Comparison of ENCODE assay signal across 25 cellular contexts in genomic region chr1:11878081-11878890, GRCh38. TPM values are rescaled to one million over a fixed set of nuclear protein-coding genes. Genes with fewer than 3 reads are reported as not detected.
DNase-seq lines count a peak whose midpoint lies in the region; TF ChIP-seq lines count a peak whose summit lies in the region.
"Had no signal": no experiment of that assay in that cellular context is flagged by ENCODE, and none has a peak within 500 bp of the region (broad histone marks: within the 10 kb centered on the region; RNA-seq: fewer than 3 reads in every experiment).

No MANE protein-coding gene starts in this region.

- POLR2A ChIA-PET in HEK293 (lab: Yijun Ruan, JAX): interaction anchor here (1.6 kb wide), 1 partner anchor 29 kb away, joined by 4 read pairs; no protein-coding TSS in a partner anchor

- no peaks in the 10 kb centered on the region for H3K79me2 ChIP-seq in osteoblast (ENCODE audit: insufficient read depth, low read length)

- H3K4me1 ChIP-seq in HEK293 (ENCODE audit: control insufficient read depth, insufficient read depth, low read length) (no peaks in the 10 kb centered on the region), osteoblast (ENCODE audit: insufficient read depth, low read length) (no peaks in the 10 kb centered on the region)

- no peak for TF ChIP-seq CTCF in GM13976 (IDR thresholded peaks at IDR 0.05; ENCODE audit: borderline replicate concordance, control extremely low read depth, extremely low read depth, insufficient read depth, missing control alignments)
- TF ChIP-seq CTCF in HEK293 (tag by site-specific recombination; IDR thresholded peaks at IDR 0.05): no peak
- no peak for TF ChIP-seq CTCF in osteoblast (IDR thresholded peaks at IDR 0.05; ENCODE audit: extremely low read depth, low read depth, low read length)

- no peak overlapping the region for H2AFZ ChIP-seq in osteoblast (ENCODE audit: low read length)

- no peaks in the 10 kb centered on the region for H4K20me1 ChIP-seq in osteoblast (ENCODE audit: insufficient read depth, low read length)

- DNase-seq in GM13976 (ENCODE audit: low spot score) (peak; percentile 16), osteoblast (ENCODE audit: insufficient read length, low spot score, missing footprints) (peak; percentile 68), RKO (ENCODE audit: low spot score) (no peak), HT-29 (ENCODE audit: low spot score) (no peak)
- no peak for DNase-seq in activated CD4-positive, alpha-beta T cell treated with anti-CD3 and anti-CD28 coated beads for 4 hours
- DNase-seq: 8988T; ACHN; Caco-2; Calu3; CD4-positive, alpha-beta T cell; CD8-positive, alpha-beta T cell; DMS 273 treated with DMSO at 0.1 percent for 48 hours; DMS153; DMS53; DMS79; DND-41; EL; GDM1 had no signal

- no peak overlapping the region for H3K4me2 ChIP-seq in osteoblast (ENCODE audit: insufficient read depth, low read length)
- H3K4me2 ChIP-seq: BLaER1 treated with 17β-estradiol and CSF1 and Interleukin-3, amounts not matched to agents 10 nM and 100 nM had no signal

- H3K36me3 ChIP-seq in HEK293 (ENCODE audit: control insufficient read depth in 2 of 2, insufficient read depth in 1 of 2, low read length in 2 of 2) (no peaks in the 10 kb centered on the region), osteoblast (ENCODE audit: insufficient read depth, low read length) (no peaks in the 10 kb centered on the region)
- H3K36me3 ChIP-seq: BLaER1 treated with 17β-estradiol and CSF1 and Interleukin-3, amounts not matched to agents 10 nM and 100 nM had no signal

- CTCF ChIA-PET in HEK293 (lab: Yijun Ruan, JAX): interaction anchor here (1.0 to 1.6 kb wide), 2 partner anchors 9 to 40 kb away, joined by 3 to 5 read pairs; no protein-coding TSS in a partner anchor

- H3K9me3 ChIP-seq in HEK293 (ENCODE audit: control insufficient read depth, insufficient read depth, low read depth, low read length) (no peaks in the 10 kb centered on the region), osteoblast (ENCODE audit: low read depth, low read length) (no peaks in the 10 kb centered on the region)
- H3K9me3 ChIP-seq: BLaER1 treated with 17β-estradiol and CSF1 and Interleukin-3, amounts not matched to agents 10 nM and 100 nM; Caco-2 had no signal

- H3K27me3 ChIP-seq in osteoblast (ENCODE audit: insufficient read depth, low read length): peaks cover 8% of the 10 kb centered on the region

- no peak overlapping the region for H3K4me3 ChIP-seq in HEK293 (ENCODE audit: low read depth, low read length)
- no peak overlapping the region for H3K4me3 ChIP-seq in osteoblast (ENCODE audit: insufficient read depth, low read length)
- H3K4me3 ChIP-seq: BLaER1 treated with 17β-estradiol and CSF1 and Interleukin-3, amounts not matched to agents 10 nM and 100 nM; GM12878 had no signal

- H3K27ac ChIP-seq in HEK293 (ENCODE audit: extremely low read depth, low read depth, low read length) (no peak overlapping the region), osteoblast (ENCODE audit: low read depth, low read length) (no peak overlapping the region)
- H3K27ac ChIP-seq: BLaER1 treated with 17β-estradiol and CSF1 and Interleukin-3, amounts not matched to agents 10 nM and 100 nM; C4-2B had no signal

- in situ Hi-C loops in GM13976 (cut with MboI; ENCODE audit: low sequenced_read_pairs, unreplicated experiment): no loop called here

TF ChIP-seq in HEK293, 187 proteins besides CTCF, POLR2A, EP300 and RAD21:
- TF ChIP-seq ZFP37 (tag by site-specific recombination; IDR thresholded peaks at IDR 0.05) (no peak), ELK4 (IDR thresholded peaks at IDR 0.05; ENCODE audit: borderline replicate concordance, low read depth, low read length) (no peak), ZIC2 (tag by site-specific recombination; IDR thresholded peaks at IDR 0.05) (peak; percentile 34), TRIM28 (IDR thresholded peaks at IDR 0.05; ENCODE audit: borderline replicate concordance, low read length) (no peak)

RNA-seq across cellular contexts. Expression of gene NPPB, which starts 19.5 kb away (rescaled TPM):
- not detected in 2 replicates for total RNA-seq in osteoblast
- total RNA-seq in HT-29 (2014; rRNA removed; shearing (Covaris generic)): not detected in 2 replicates
- total RNA-seq: A673; Calu3; CD4-positive, alpha-beta T cell; CD8-positive, alpha-beta T cell; G401; GM12878 had no signal

RNA-seq across cellular contexts. Expression of gene NPPA, which starts 30.7 kb away (rescaled TPM):
- not detected in 2 replicates for total RNA-seq in osteoblast
- total RNA-seq in HT-29 (2014; rRNA removed; shearing (Covaris generic)): not detected in 2 replicates
- total RNA-seq: A673; Caco-2; Calu3; CD4-positive, alpha-beta T cell; CD8-positive, alpha-beta T cell; Daoy; G401; GM12878 had no signal

RNA-seq across cellular contexts. Expression of gene KIAA2013, which starts 47.9 kb away (rescaled TPM):
- total RNA-seq in osteoblast: 51.6 and 64.1 TPM in 2 replicates
- 129 and 132 TPM in 2 replicates for total RNA-seq in HT-29 (2014; rRNA removed; shearing (Covaris generic))

RNA-seq across cellular contexts. Expression of gene PLOD1, which starts 56.2 kb away (rescaled TPM):
- 242 and 281 TPM in 2 replicates for total RNA-seq in osteoblast
- 30.3 and 45.6 TPM in 2 replicates for total RNA-seq in HT-29 (2014; rRNA removed; shearing (Covaris generic))

Comparison
In these comparisons a context has a peak if more than half of its experiments do, and no peak if none do; other contexts are left out.
1. DNase-seq: peak in GM13976 (single experiment) and osteoblast (single experiment); none in RKO (single experiment), activated CD4-positive, alpha-beta T cell treated with anti-CD3 and anti-CD28 coated beads for 4 hours (0 of 2) and HT-29 (single experiment).